In the genomic region with DNA sequence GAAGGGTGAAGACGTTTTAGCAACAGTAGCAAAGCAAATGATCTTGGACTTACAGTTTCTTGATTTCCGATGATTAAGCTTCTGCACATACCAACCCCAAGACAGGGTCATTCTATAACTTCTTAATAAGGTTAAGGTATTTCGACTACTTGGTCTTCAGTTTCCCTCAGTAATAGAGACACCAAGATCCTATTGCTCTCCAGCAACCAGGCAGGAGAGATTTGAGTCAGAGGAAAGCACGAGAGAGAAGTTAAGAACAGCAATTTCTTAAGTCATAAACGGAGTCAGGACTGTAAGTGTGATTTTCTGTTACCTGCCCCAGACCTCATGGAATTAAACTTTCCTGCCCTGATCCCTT, we compare ENCODE assay signal across 1 cellular context.
TF ChIP-seq lines count a peak whose summit lies in the region.

No MANE protein-coding gene starts in this region.

TF ChIP-seq in WTC11, 78 proteins besides CTCF, POLR2A, EP300 and RAD21 (continued from another document):
- TF ChIP-seq, protein P1, sequence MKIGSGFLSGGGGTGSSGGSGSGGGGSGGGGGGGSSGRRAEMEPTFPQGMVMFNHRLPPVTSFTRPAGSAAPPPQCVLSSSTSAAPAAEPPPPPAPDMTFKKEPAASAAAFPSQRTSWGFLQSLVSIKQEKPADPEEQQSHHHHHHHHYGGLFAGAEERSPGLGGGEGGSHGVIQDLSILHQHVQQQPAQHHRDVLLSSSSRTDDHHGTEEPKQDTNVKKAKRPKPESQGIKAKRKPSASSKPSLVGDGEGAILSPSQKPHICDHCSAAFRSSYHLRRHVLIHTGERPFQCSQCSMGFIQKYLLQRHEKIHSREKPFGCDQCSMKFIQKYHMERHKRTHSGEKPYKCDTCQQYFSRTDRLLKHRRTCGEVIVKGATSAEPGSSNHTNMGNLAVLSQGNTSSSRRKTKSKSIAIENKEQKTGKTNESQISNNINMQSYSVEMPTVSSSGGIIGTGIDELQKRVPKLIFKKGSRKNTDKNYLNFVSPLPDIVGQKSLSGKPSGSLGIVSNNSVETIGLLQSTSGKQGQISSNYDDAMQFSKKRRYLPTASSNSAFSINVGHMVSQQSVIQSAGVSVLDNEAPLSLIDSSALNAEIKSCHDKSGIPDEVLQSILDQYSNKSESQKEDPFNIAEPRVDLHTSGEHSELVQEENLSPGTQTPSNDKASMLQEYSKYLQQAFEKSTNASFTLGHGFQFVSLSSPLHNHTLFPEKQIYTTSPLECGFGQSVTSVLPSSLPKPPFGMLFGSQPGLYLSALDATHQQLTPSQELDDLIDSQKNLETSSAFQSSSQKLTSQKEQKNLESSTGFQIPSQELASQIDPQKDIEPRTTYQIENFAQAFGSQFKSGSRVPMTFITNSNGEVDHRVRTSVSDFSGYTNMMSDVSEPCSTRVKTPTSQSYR (CRISPR knock-in tag; IDR thresholded peaks at IDR 0.05) = no peak
- TF ChIP-seq, protein P2, sequence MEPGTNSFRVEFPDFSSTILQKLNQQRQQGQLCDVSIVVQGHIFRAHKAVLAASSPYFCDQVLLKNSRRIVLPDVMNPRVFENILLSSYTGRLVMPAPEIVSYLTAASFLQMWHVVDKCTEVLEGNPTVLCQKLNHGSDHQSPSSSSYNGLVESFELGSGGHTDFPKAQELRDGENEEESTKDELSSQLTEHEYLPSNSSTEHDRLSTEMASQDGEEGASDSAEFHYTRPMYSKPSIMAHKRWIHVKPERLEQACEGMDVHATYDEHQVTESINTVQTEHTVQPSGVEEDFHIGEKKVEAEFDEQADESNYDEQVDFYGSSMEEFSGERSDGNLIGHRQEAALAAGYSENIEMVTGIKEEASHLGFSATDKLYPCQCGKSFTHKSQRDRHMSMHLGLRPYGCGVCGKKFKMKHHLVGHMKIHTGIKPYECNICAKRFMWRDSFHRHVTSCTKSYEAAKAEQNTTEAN (CRISPR knock-in tag; IDR thresholded peaks at IDR 0.05) = no peak
- TF ChIP-seq, protein P3, sequence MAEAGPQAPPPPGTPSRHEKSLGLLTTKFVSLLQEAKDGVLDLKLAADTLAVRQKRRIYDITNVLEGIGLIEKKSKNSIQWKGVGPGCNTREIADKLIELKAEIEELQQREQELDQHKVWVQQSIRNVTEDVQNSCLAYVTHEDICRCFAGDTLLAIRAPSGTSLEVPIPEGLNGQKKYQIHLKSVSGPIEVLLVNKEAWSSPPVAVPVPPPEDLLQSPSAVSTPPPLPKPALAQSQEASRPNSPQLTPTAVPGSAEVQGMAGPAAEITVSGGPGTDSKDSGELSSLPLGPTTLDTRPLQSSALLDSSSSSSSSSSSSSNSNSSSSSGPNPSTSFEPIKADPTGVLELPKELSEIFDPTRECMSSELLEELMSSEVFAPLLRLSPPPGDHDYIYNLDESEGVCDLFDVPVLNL (CRISPR knock-in tag; IDR thresholded peaks at IDR 0.05; ENCODE audit: borderline replicate concordance, low read depth) = no peak
